Comparison of ENCODE assay signal across 1 cellular context in genomic region chr10:133378251-133379096, GRCh38.
TF ChIP-seq lines count a peak whose summit lies in the region.

No MANE protein-coding gene starts in this region.

TF ChIP-seq in K562, 482 proteins besides CTCF, POLR2A, EP300 and RAD21 (continued from another document):
- TF ChIP-seq RBBP5 (IDR thresholded peaks at IDR 0.05; ENCODE audit: borderline replicate concordance, insufficient read depth, low read length, poor library complexity, severe bottlenecking) (no peak), ZNF449 (CRISPR knock-in tag; IDR thresholded peaks at IDR 0.05) (no peak), NR4A1 (CRISPR knock-in tag; IDR thresholded peaks at IDR 0.05) (no peak), NR4A1 (tag; IDR thresholded peaks at IDR 0.05) (no peak), GABPB1 (CRISPR knock-in tag; IDR thresholded peaks at IDR 0.05) (peak; percentile 59; the same call in 1 of the 2 replicates), GABPA (tag; conservative IDR thresholded peaks at IDR 0.05; ENCODE audit: low read depth) (0 out of 2 replicates have a peak, but pooled peaks have one; percentile 9), ZNF445 (CRISPR knock-in tag; IDR thresholded peaks at IDR 0.05; ENCODE audit: low read depth) (no peak), SAFB (IDR thresholded peaks at IDR 0.05; ENCODE audit: borderline replicate concordance, low read depth, low read length) (peak; percentile 72), CEBPB (tag; IDR thresholded peaks at IDR 0.05) (no peak), KAT8 (IDR thresholded peaks at IDR 0.05; ENCODE audit: low read depth) (no peak), RBFOX2 (IDR thresholded peaks at IDR 0.05; ENCODE audit: low read depth, low read length) (0 out of 2 replicates have a peak, but pooled peaks have one; percentile 18), RB1 (IDR thresholded peaks at IDR 0.05; ENCODE audit: low read depth) (0 out of 2 replicates have a peak, but pooled peaks have one; percentile 4), ZBTB7A (IDR thresholded peaks at IDR 0.05; ENCODE audit: borderline replicate concordance, control insufficient read depth, low read depth, low read length) (peak; percentile 52; the same call in 1 of the 2 replicates), IRF1 (CRISPR knock-in tag; IDR thresholded peaks at IDR 0.05; ENCODE audit: borderline replicate concordance) (no peak), FOXK2 (conservative IDR thresholded peaks at IDR 0.05 in 1 of 2, IDR thresholded peaks at IDR 0.05 in 1 of 2; ENCODE audit: low read depth in 2 of 2) (no peak), CREB1 (IDR thresholded peaks at IDR 0.05) (no peak), CREB1 (CRISPR knock-in tag; IDR thresholded peaks at IDR 0.05) (0 out of 2 replicates have a peak, but pooled peaks have one; percentile 9), NR2C2 (CRISPR knock-in tag; IDR thresholded peaks at IDR 0.05) (no peak), NR2C2 (tag; IDR thresholded peaks at IDR 0.05) (peak; percentile 30; the same call in 1 of the 2 replicates), PHF8 (IDR thresholded peaks at IDR 0.05; ENCODE audit: borderline replicate concordance, low read length) (peak; percentile 57; the same call in 1 of the 2 replicates), PKNOX1 (IDR thresholded peaks at IDR 0.05) (no peak), ZFX (CRISPR knock-in tag; IDR thresholded peaks at IDR 0.05) (peak; percentile 63), NRF1 (conservative IDR thresholded peaks at IDR 0.05 in 1 of 2, IDR thresholded peaks at IDR 0.05 in 1 of 2) (peak; percentile 82 to 85), RBM17 (IDR thresholded peaks at IDR 0.05; ENCODE audit: borderline replicate concordance, low read depth, low read length) (no peak), ZNF217 (CRISPR knock-in tag; IDR thresholded peaks at IDR 0.05) (no peak), CBFB (CRISPR knock-in tag; IDR thresholded peaks at IDR 0.05) (peak; percentile 59; the same call in 1 of the 2 replicates), CXXC5 (CRISPR knock-in tag; IDR thresholded peaks at IDR 0.05) (peak; percentile 16; the same call in 1 of the 2 replicates), TSHZ1 (CRISPR knock-in tag; IDR thresholded peaks at IDR 0.05) (no peak), FOS (IDR thresholded peaks at IDR 0.05; ENCODE audit: extremely low read depth, insufficient read length) (no peak), E2F6 (IDR thresholded peaks at IDR 0.05; ENCODE audit: borderline replicate concordance in 1 of 2, extremely low read depth in 1 of 2, insufficient read depth in 1 of 2, insufficient read length in 1 of 2, low read depth in 1 of 2, low read length in 1 of 2, poor library complexity in 1 of 2, severe bottlenecking in 1 of 2) (peak; percentile 27 to 80), POLR2AphosphoS5 (IDR thresholded peaks at IDR 0.05; ENCODE audit: control insufficient read depth, insufficient read depth, low read depth, low read length) (no peak), STAG1 (CRISPR knock-in tag; IDR thresholded peaks at IDR 0.05; ENCODE audit: borderline replicate concordance) (no peak), BDP1 (IDR thresholded peaks at IDR 0.05; ENCODE audit: insufficient read depth, insufficient read length) (no peak)
